Comparison of ENCODE assay signal across 8 cellular contexts in genomic region chr20:53864765-53865683, GRCh38.
DNase-seq lines count a peak whose midpoint lies in the region; ATAC-seq and TF ChIP-seq lines count a peak whose summit lies in the region.
"Not testable (repeated sequence)": the region's sequence is repeated elsewhere in the genome, so short reads cannot be mapped to it uniquely, and the experiment has no call there.

No MANE protein-coding gene starts in this region.

- peaks cover 34 to 49% (median 38%) of the 10 kb centered on the region in 3 donors for H3K4me1 Mint-ChIP-seq in IgD-negative memory B cell
- peaks cover 48% of the 10 kb centered on the region for H3K4me1 Mint-ChIP-seq in activated T-cell treated with anti-CD3 and anti-CD28 coated beads, Interleukin-2, amount 50 U/mL, for 4 hours (ENCODE audit: low read depth)
- peaks cover 36 to 41% of the 10 kb centered on the region in 2 donors for H3K4me1 Mint-ChIP-seq in immature natural killer cell
- peaks cover 70% of the 10 kb centered on the region for H3K4me1 Mint-ChIP-seq in neural crest cell
- H3K4me1 Mint-ChIP-seq in stimulated activated naive CD8-positive, alpha-beta T cell treated with anti-CD3 and anti-CD28 coated beads, Interleukin-15, Interleukin-2, amounts not matched to agents 100 ng/mL and 50 ng/mL, for 24 hours (ENCODE audit: low read depth), result peaks cover 50% of the 10 kb centered on the region

- H3K4me3 ChIP-seq in Peyer's patch; choroid plexus epithelial cell (ENCODE audit: low read depth, low read length): not testable (repeated sequence)

- ATAC-seq in activated T-cell treated with anti-CD3 and anti-CD28 coated beads, Interleukin-2, amount 50 U/mL, for 4 hours, result not testable (repeated sequence)

- peaks cover 0 to 49% (median 18%) of the 10 kb centered on the region in 4 donors for H3K4me1 ChIP-seq in Peyer's patch

- H3K4me3 Mint-ChIP-seq in IgD-negative memory B cell (peak overlapping the region in 3 of 4 donors; percentile 48 to 80 (median 77)), immature natural killer cell (peak overlapping the region in 3 of 5 donors; percentile 21 to 70 (median 42)), neural crest cell (peak overlapping the region; percentile 7)
- H3K4me3 Mint-ChIP-seq in activated T-cell treated with anti-CD3 and anti-CD28 coated beads, Interleukin-2, amount 50 U/mL, for 4 hours, result peak overlapping the region; percentile 62
- peak overlapping the region; percentile 76 for H3K4me3 Mint-ChIP-seq in stimulated activated naive CD8-positive, alpha-beta T cell treated with anti-CD3 and anti-CD28 coated beads, Interleukin-15, Interleukin-2, amounts not matched to agents 100 ng/mL and 50 ng/mL, for 24 hours

- H3K9me3 ChIP-seq in Peyer's patch, result not testable (repeated sequence)

- H3K36me3 ChIP-seq in Peyer's patch, result not testable (repeated sequence)

- not testable (repeated sequence) for H3K27me3 ChIP-seq in Peyer's patch

- H3K9me3 Mint-ChIP-seq in IgD-negative memory B cell; activated T-cell treated with anti-CD3 and anti-CD28 coated beads, Interleukin-2, amount 50 U/mL, for 4 hours; immature natural killer cell; neural crest cell; stimulated activated naive CD8-positive, alpha-beta T cell treated with anti-CD3 and anti-CD28 coated beads, Interleukin-15, Interleukin-2, amounts not matched to agents 100 ng/mL and 50 ng/mL, for 24 hours: not testable (repeated sequence)

- peak overlapping the region; percentile 51 to 96 (median 95) for H3K27ac Mint-ChIP-seq in IgD-negative memory B cell
- peak overlapping the region in 4 of 6 donors; percentile 50 to 83 (median 66) for H3K27ac Mint-ChIP-seq in immature natural killer cell
- not testable (repeated sequence) for H3K27ac Mint-ChIP-seq in neural crest cell (ENCODE audit: unreplicated experiment)
- H3K27ac Mint-ChIP-seq in stimulated activated naive CD8-positive, alpha-beta T cell treated with anti-CD3 and anti-CD28 coated beads, Interleukin-15, Interleukin-2, amounts not matched to agents 100 ng/mL and 50 ng/mL, for 24 hours, result peak overlapping the region; percentile 81

- H3K36me3 Mint-ChIP-seq in IgD-negative memory B cell; activated T-cell treated with anti-CD3 and anti-CD28 coated beads, Interleukin-2, amount 50 U/mL, for 4 hours (ENCODE audit: insufficient read depth); immature natural killer cell; neural crest cell (ENCODE audit: low read depth); stimulated activated naive CD8-positive, alpha-beta T cell treated with anti-CD3 and anti-CD28 coated beads, Interleukin-15, Interleukin-2, amounts not matched to agents 100 ng/mL and 50 ng/mL, for 24 hours (ENCODE audit: low read depth): not testable (repeated sequence)

- not testable (repeated sequence) for DNase-seq in Peyer's patch; activated T-cell treated with anti-CD3 and anti-CD28 coated beads, Interleukin-2, amount 50 U/mL, for 4 hours; immature natural killer cell; neural crest cell (ENCODE audit: low read depth, low spot score)
- peak; percentile 14 for DNase-seq in choroid plexus epithelial cell (ENCODE audit: low read depth)

- H3K27me3 Mint-ChIP-seq in IgD-negative memory B cell; activated T-cell treated with anti-CD3 and anti-CD28 coated beads, Interleukin-2, amount 50 U/mL, for 4 hours (ENCODE audit: low read depth); immature natural killer cell (ENCODE audit: low read depth in 3 of 3); neural crest cell (ENCODE audit: low read depth); stimulated activated naive CD8-positive, alpha-beta T cell treated with anti-CD3 and anti-CD28 coated beads, Interleukin-15, Interleukin-2, amounts not matched to agents 100 ng/mL and 50 ng/mL, for 24 hours: not testable (repeated sequence)

- TF ChIP-seq CTCF in C4-2B (conservative IDR thresholded peaks at IDR 0.05); Peyer's patch (IDR thresholded peaks at IDR 0.05); choroid plexus epithelial cell (conservative IDR thresholded peaks at IDR 0.05; ENCODE audit: low read depth, low read length); neural crest cell (conservative IDR thresholded peaks at IDR 0.05): not testable (repeated sequence)

- TF ChIP-seq POLR2A in Peyer's patch (IDR thresholded peaks at IDR 0.05), result not testable (repeated sequence)

- H3K27ac ChIP-seq in C4-2B (peak overlapping the region; percentile 68; the same call in 1 of the 2 replicates), Peyer's patch (peak overlapping the region; percentile 69 to 91 (median 78))

Comparison
In these comparisons a context has a peak if more than half of its experiments do, and no peak if none do; other contexts are left out.
1. H3K4me3 Mint-ChIP-seq: peak in every context shown above with its lines; median percentile 77 in IgD-negative memory B cell; 76 in stimulated activated naive CD8-positive, alpha-beta T cell treated with anti-CD3 and anti-CD28 coated beads, Interleukin-15, Interleukin-2, amounts not matched to agents 100 ng/mL and 50 ng/mL, for 24 hours; 62 in activated T-cell treated with anti-CD3 and anti-CD28 coated beads, Interleukin-2, amount 50 U/mL, for 4 hours; 42 in immature natural killer cell; 7 in neural crest cell.